ENCODE assay signal across 18 cellular contexts in genomic region chr6:40799296-40800020, GRCh38.
A peak's percentile ranks its signal among the peaks of the same experiment; 100 is the strongest.
DNase-seq lines count a peak whose midpoint lies in the region; ATAC-seq lines count a peak whose summit lies in the region.
"Had no signal": no experiment of that assay in that cellular context is flagged by ENCODE, and none has a peak within 500 bp of the region (broad histone marks: within the 10 kb centered on the region; RNA-seq: fewer than 3 reads in every experiment).

No MANE protein-coding gene starts in this region.

- H3K27ac Mint-ChIP-seq in stimulated activated naive B cell treated with anti-CD40 and anti-IgM and Interleukin-4, amounts not matched to agents 10 μg/mL and 1 μg/mL and 100 μg/mL, for 72 hours, result no peak overlapping the region

- peaks cover 9 to 31% of the 10 kb centered on the region in 2 donors for H3K4me1 Mint-ChIP-seq in stimulated activated naive B cell treated with anti-CD40 and anti-IgM and Interleukin-4, amounts not matched to agents 10 μg/mL and 1 μg/mL and 100 μg/mL, for 72 hours

- no peaks in the 10 kb centered on the region for H3K9me3 Mint-ChIP-seq in stimulated activated naive B cell treated with anti-CD40 and anti-IgM and Interleukin-4, amounts not matched to agents 10 μg/mL and 1 μg/mL and 100 μg/mL, for 72 hours

- H3K27me3 Mint-ChIP-seq in stimulated activated naive B cell treated with anti-CD40 and anti-IgM and Interleukin-4, amounts not matched to agents 10 μg/mL and 1 μg/mL and 100 μg/mL, for 72 hours, result peaks cover 0 to 6% of the 10 kb centered on the region in 2 donors

- DNase-seq in COLO668 (lab: John Stamatoyannopoulos, UW; ENCODE audit: unreplicated experiment) (peak; percentile 46), NCI-H146 (lab: John Stamatoyannopoulos, UW) (peak; percentile 28), NCI-H82 (lab: John Stamatoyannopoulos, UW) (peak; percentile 92), mesenteric fat pad (ENCODE audit: low spot score) (peak; percentile 73), mucosa of gallbladder (ENCODE audit: low spot score) (no peak)
- no peak for DNase-seq in stimulated activated naive B cell treated with anti-CD40 and anti-IgM and Interleukin-4, amounts not matched to agents 10 μg/mL and 1 μg/mL and 100 μg/mL, for 72 hours
- DNase-seq: BE2C, DMS79 treated with DMSO at 0.1 percent for 48 hours, H7, Kasumi-1, MG63, NCI-H1436, NCI-H2081, NCI-H2171, NCI-H345, T-helper 1 cell had no signal

- no peak overlapping the region for H3K4me3 Mint-ChIP-seq in stimulated activated naive B cell treated with anti-CD40 and anti-IgM and Interleukin-4, amounts not matched to agents 10 μg/mL and 1 μg/mL and 100 μg/mL, for 72 hours

- H3K36me3 Mint-ChIP-seq in stimulated activated naive B cell treated with anti-CD40 and anti-IgM and Interleukin-4, amounts not matched to agents 10 μg/mL and 1 μg/mL and 100 μg/mL, for 72 hours, result no peaks in the 10 kb centered on the region

- ATAC-seq in stimulated activated naive B cell treated with anti-CD40 and anti-IgM and Interleukin-4, amounts not matched to agents 10 μg/mL and 1 μg/mL and 100 μg/mL, for 72 hours (replicated peaks), result no peak
- ATAC-seq in GM19328 (IDR thresholded peaks at IDR 0.05; ENCODE audit: unreplicated experiment), result no peak
- ATAC-seq: Right ventricle myocardium inferior had no signal

Comparison
In these comparisons a context has a peak if more than half of its experiments do, and no peak if none do; other contexts are left out.
1. DNase-seq: peak in COLO668 (single experiment), NCI-H146 (single experiment), NCI-H82 (single experiment) and mesenteric fat pad (single experiment); none in stimulated activated naive B cell treated with anti-CD40 and anti-IgM and Interleukin-4, amounts not matched to agents 10 μg/mL and 1 μg/mL and 100 μg/mL, for 72 hours (single experiment) and mucosa of gallbladder (single experiment).